2 cellular contexts compared by ENCODE assay signal in the genomic region with DNA sequence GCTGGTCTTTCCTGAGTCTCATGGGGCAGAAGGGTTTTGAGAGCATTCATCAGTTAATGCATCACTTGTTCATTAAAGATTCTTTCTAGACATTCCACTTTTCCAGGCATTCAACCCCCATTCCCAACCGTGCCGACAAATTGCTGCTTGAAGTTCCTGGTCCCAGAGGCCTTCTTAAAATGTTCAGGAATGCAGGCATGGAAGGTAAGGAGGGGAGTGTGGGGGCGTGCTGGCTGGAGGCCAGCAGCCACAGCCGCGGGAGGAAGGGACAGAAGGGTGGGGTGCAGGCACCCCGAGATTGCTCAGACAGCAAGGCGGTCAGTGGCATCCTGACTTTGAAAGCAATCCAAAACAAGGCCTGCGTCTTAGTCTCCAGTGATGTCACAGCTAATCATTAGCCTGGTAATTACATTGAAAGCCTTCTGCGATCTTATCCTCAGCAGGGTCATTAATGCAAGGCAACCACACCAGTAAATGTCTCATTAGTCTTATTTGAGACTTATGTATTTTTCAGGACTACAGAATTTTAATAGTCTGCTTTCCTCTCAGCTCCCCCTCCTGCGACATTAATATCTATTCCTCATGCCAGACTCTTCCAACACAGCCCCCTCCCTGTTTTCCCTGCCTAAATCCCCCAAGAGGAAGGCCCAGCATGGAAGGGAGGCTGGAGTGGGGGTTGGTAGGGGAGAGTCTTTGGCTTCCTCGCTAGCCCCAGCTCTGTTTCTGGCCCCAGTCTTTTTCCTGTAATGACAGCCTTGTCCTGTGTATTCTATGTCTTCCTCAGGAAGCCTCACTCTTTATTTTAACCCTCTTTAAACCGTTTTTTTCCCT.
A peak's percentile ranks its signal among the peaks of the same experiment; 100 is the strongest.
TF ChIP-seq lines count a peak whose summit lies in the region.

No MANE protein-coding gene starts in this region.

TF ChIP-seq in H1, 55 proteins besides CTCF, POLR2A, EP300 and RAD21:
- no peak for TF ChIP-seq TAF1 (IDR thresholded peaks at IDR 0.05; ENCODE audit: low read depth, low read length)
- TF ChIP-seq TEAD4 (IDR thresholded peaks at IDR 0.05; ENCODE audit: low read depth, low read length) = 0 out of 2 replicates have a peak, but pooled peaks have one; percentile 9
- TF ChIP-seq KDM1A (IDR thresholded peaks at IDR 0.05; ENCODE audit: borderline replicate concordance, low read length) = no peak
- TF ChIP-seq, protein P1, sequence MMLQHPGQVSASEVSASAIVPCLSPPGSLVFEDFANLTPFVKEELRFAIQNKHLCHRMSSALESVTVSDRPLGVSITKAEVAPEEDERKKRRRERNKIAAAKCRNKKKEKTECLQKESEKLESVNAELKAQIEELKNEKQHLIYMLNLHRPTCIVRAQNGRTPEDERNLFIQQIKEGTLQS (IDR thresholded peaks at IDR 0.05; ENCODE audit: insufficient read depth, low read depth, low read length) = no peak

TF ChIP-seq in HEK293T, 16 proteins besides CTCF, POLR2A, EP300 and RAD21:
- TF ChIP-seq FOXA1 (IDR thresholded peaks at IDR 0.05) (no peak), FOXK2 (IDR thresholded peaks at IDR 0.05) (no peak), ELF4 (IDR thresholded peaks at IDR 0.05) (no peak), ARNT (IDR thresholded peaks at IDR 0.05) (no peak), LEF1 (IDR thresholded peaks at IDR 0.05; ENCODE audit: borderline replicate concordance) (no peak), ZNF384 (IDR thresholded peaks at IDR 0.05) (no peak), FOXM1 (IDR thresholded peaks at IDR 0.05; ENCODE audit: borderline replicate concordance) (no peak), SUZ12 (IDR thresholded peaks at IDR 0.05) (no peak), SP1 (IDR thresholded peaks at IDR 0.05) (no peak)
